8 cellular contexts compared by ENCODE assay signal in genomic region chr1:48093696-48094518, GRCh38.
DNase-seq lines count a peak whose midpoint lies in the region; ATAC-seq and TF ChIP-seq lines count a peak whose summit lies in the region.

No MANE protein-coding gene starts in this region.

- no peaks in the 10 kb centered on the region for H3K4me1 ChIP-seq in Panc1 (ENCODE audit: control insufficient read depth, insufficient read depth, low read length)
- no peaks in the 10 kb centered on the region for H3K4me1 ChIP-seq in foreskin keratinocyte

- ATAC-seq in GM21529 (IDR thresholded peaks at IDR 0.05; ENCODE audit: unreplicated experiment) (peak; percentile 89), Panc1 (peak; percentile 99), foreskin keratinocyte (peak; percentile 96)

- H3K27me3 ChIP-seq in Panc1 (ENCODE audit: control insufficient read depth, insufficient read depth, low read length) (peaks cover 13% of the 10 kb centered on the region), foreskin keratinocyte (peaks cover 22% of the 10 kb centered on the region)

- POLR2A ChIA-PET in Panc1 (lab: Charles Lee), result no interaction called here

- in situ Hi-C loops in Panc1 (cut with HindIII; ENCODE audit: low pct_unique_long_range_greater_than_20kb, low sequenced_read_pairs), result no loop called here

- no peaks in the 10 kb centered on the region for H3K36me3 ChIP-seq in Panc1 (ENCODE audit: control insufficient read depth, insufficient read depth, low read length)

- no peak for TF ChIP-seq EP300 in Ishikawa (IDR thresholded peaks at IDR 0.05; ENCODE audit: borderline replicate concordance)

- H3K27ac ChIP-seq in Panc1 (ENCODE audit: low read length) (no peak overlapping the region), foreskin keratinocyte (no peak overlapping the region)

- TF ChIP-seq RAD21 in Ishikawa (IDR thresholded peaks at IDR 0.05; ENCODE audit: low read depth), result peak; percentile 74

- DNase-seq in DMS79 (lab: John Stamatoyannopoulos, UW), result peak; percentile 41
- DNase-seq in Panc1 (ENCODE audit: low read depth, low spot score), result peak; percentile 38
- DNase-seq in activated T-helper 1 cell treated with Interleukin-2 at 50 U/mL for 16 hours (ENCODE audit: low read depth), result peak; percentile 41
- peak; percentile 76 to 88 for DNase-seq in foreskin keratinocyte
- peak; percentile 9 for DNase-seq in putamen (ENCODE audit: low spot score)
- no peak for DNase-seq in GOT3 (lab: John Stamatoyannopoulos, UW)

- no TSS peak for BruUV-seq in Panc1 (replicated peaks; lab: Mats Ljungman, UMichigan)

- peak overlapping the region; percentile 12 to 33; a peak in 3 of 4 replicates for H3K4me3 ChIP-seq in Panc1 (ENCODE audit: low read depth in 2 of 2, low read length in 2 of 2)

- CTCF ChIA-PET in Panc1 (lab: Charles Lee), result interaction anchor here (0.7 to 1.4 kb wide), 4 partner anchors 45 to 412 kb away, joined by 3 to 12 read pairs (median 8); no protein-coding TSS in a partner anchor

- intact Hi-C loops in Panc1 (cut with micrococcal nuclease; ENCODE audit: unreplicated experiment), result loop anchor here (5.0 kb wide), 1 partner anchor 108 kb away; no protein-coding TSS in a partner anchor

- TF ChIP-seq CTCF in Panc1 (IDR thresholded peaks at IDR 0.05), result peak; percentile 88
- peak; percentile 98 for TF ChIP-seq CTCF in foreskin keratinocyte (conservative IDR thresholded peaks at IDR 0.05)

- no peaks in the 10 kb centered on the region for H3K9me3 ChIP-seq in Panc1 (ENCODE audit: control insufficient read depth, insufficient read depth, low read depth, low read length)

TF ChIP-seq in Ishikawa, 13 proteins besides CTCF, POLR2A, EP300 and RAD21:
- TF ChIP-seq CEBPB (IDR thresholded peaks at IDR 0.05), result no peak
- no peak for TF ChIP-seq REST (IDR thresholded peaks at IDR 0.05; ENCODE audit: low read depth)
- TF ChIP-seq MAX (IDR thresholded peaks at IDR 0.05), result peak; percentile 93
- peak; percentile 73 for TF ChIP-seq TCF12 (IDR thresholded peaks at IDR 0.05; ENCODE audit: low read depth)
- no peak for TF ChIP-seq NFIC (IDR thresholded peaks at IDR 0.05)
- no peak for TF ChIP-seq TAF1 (IDR thresholded peaks at IDR 0.05; ENCODE audit: low read depth)
- peak; percentile 39; the same call in 1 of the 2 replicates for TF ChIP-seq YY1 (IDR thresholded peaks at IDR 0.05; ENCODE audit: low read depth)
- no peak for TF ChIP-seq CREB1 (IDR thresholded peaks at IDR 0.05; ENCODE audit: low read depth)
- peak; percentile 27 for TF ChIP-seq USF1 (IDR thresholded peaks at IDR 0.05)
- no peak for TF ChIP-seq TEAD4 (IDR thresholded peaks at IDR 0.05)
- no peak for TF ChIP-seq FOXM1 (IDR thresholded peaks at IDR 0.05; ENCODE audit: borderline replicate concordance, low read depth)
- no peak for TF ChIP-seq ZBTB7A (IDR thresholded peaks at IDR 0.05; ENCODE audit: low read depth)
- no peak for TF ChIP-seq EGR1 (IDR thresholded peaks at IDR 0.05)
